ENCODE assay signal across 8 cellular contexts in genomic region chr9:24824607-24825006, GRCh38.
"Had no signal": no experiment of that assay in that cellular context is flagged by ENCODE, and none has a peak within 500 bp of the region (broad histone marks: within the 10 kb centered on the region; RNA-seq: fewer than 3 reads in every experiment).

No MANE protein-coding gene starts in this region.

- H3K27ac Mint-ChIP-seq: GM23338, HFFc6 had no signal

- H3K4me3 ChIP-seq: GM23338, HAP-1, K562 had no signal

- H3K9me3 Mint-ChIP-seq: GM23338 had no signal

- H3K4me3 Mint-ChIP-seq: GM23338, HFFc6 had no signal

- H3K9me3 ChIP-seq: HAP-1 had no signal

- ATAC-seq: GM23338, HCT116, K562 had no signal

- H2AFZ ChIP-seq: GM23338 had no signal

- H3K4me2 ChIP-seq: GM23338 had no signal

- H3K27ac ChIP-seq: HL-60 had no signal

- DNase-seq: H7, HFFc6, IMR-90 had no signal

- H3K36me3 ChIP-seq: HAP-1 had no signal
